Comparison of ENCODE assay signal across 26 cellular contexts in genomic region chr1:182092336-182092735, GRCh38. TPM values are rescaled to one million over a fixed set of nuclear protein-coding genes. Genes with fewer than 3 reads are reported as not detected.
A peak's percentile ranks its signal among the peaks of the same experiment; 100 is the strongest.
DNase-seq lines count a peak whose midpoint lies in the region; ATAC-seq and TF ChIP-seq lines count a peak whose summit lies in the region.
"Had no signal": no experiment of that assay in that cellular context is flagged by ENCODE, and none has a peak within 500 bp of the region (broad histone marks: within the 10 kb centered on the region; RNA-seq: fewer than 3 reads in every experiment).

No MANE protein-coding gene starts in this region.

- no peak overlapping the region for H3K4me3 ChIP-seq in cardiac fibroblast (replicated peaks in 1 of 2; ENCODE audit: low read depth in 2 of 2, low read length in 2 of 2)
- H3K4me3 ChIP-seq in gastroesophageal sphincter: no peak overlapping the region
- no peak overlapping the region for H3K4me3 ChIP-seq in SK-N-SH (ENCODE audit: low read depth in 2 of 2, low read length in 1 of 2)
- H3K4me3 ChIP-seq: GM23338, HAP-1, MG63, SJSA1 had no signal

- no peak for TF ChIP-seq CTCF in cardiac fibroblast (IDR thresholded peaks at IDR 0.05; ENCODE audit: low read depth, low read length)
- TF ChIP-seq CTCF in gastroesophageal sphincter (IDR thresholded peaks at IDR 0.05): no peak
- TF ChIP-seq CTCF in SK-N-SH (IDR thresholded peaks at IDR 0.05): no peak
- no peak for TF ChIP-seq CTCF in activated CD8-positive, alpha-beta T cell treated with anti-CD3 and anti-CD28 coated beads for 36 hours (IDR thresholded peaks at IDR 0.05)

- CTCF ChIA-PET in SK-N-SH (lab: Yijun Ruan, JAX): interaction anchor here (0.8 to 2.4 kb wide), 7 partner anchors 8 to 308 kb away, joined by 3 to 9 read pairs (median 6); partner anchors contain the start of gene TEDDM1
- CTCF ChIA-PET in activated CD8-positive, alpha-beta T cell treated with anti-CD3 and anti-CD28 coated beads for 36 hours (lab: Charles Lee): interaction anchor here (0.7 to 3.0 kb wide), 4 partner anchors 12 to 351 kb away, joined by 3 to 9 read pairs (median 4); no protein-coding TSS in a partner anchor

- no peak for ATAC-seq in gastroesophageal sphincter
- peak; percentile 57 for ATAC-seq in sciatic nerve
- ATAC-seq in stimulated activated naive CD8-positive, alpha-beta T cell treated with anti-CD3 and anti-CD28 coated beads, Interleukin-15, amount 100 ng/mL, for 72 hours: no peak
- no peak for ATAC-seq in activated CD8-positive, alpha-beta T cell treated with anti-CD3 and anti-CD28 coated beads for 36 hours
- ATAC-seq: GM23338 had no signal

- TF ChIP-seq RAD21 in SK-N-SH (IDR thresholded peaks at IDR 0.05; ENCODE audit: low read length): no peak

- intact Hi-C loops in sciatic nerve (cut with DNase I): no loop called here
- intact Hi-C loops in activated CD8-positive, alpha-beta T cell treated with anti-CD3 and anti-CD28 coated beads for 36 hours (cut with micrococcal nuclease): no loop called here

- H3K36me3 ChIP-seq in gastroesophageal sphincter: no peaks in the 10 kb centered on the region
- no peaks in the 10 kb centered on the region for H3K36me3 ChIP-seq in SK-N-SH (replicated peaks in 1 of 2; ENCODE audit: control insufficient read depth in 1 of 2, insufficient read depth in 2 of 2, low read length in 1 of 2)
- H3K36me3 ChIP-seq: HAP-1, MG63, SJSA1 had no signal

- WGBS in gastroesophageal sphincter (ENCODE audit: low coverage in 1 of 2), 2 donors: 33 to 42% methylated on average over 5 of the region's 5 CpGs
- 9% methylated on average over 5 of the region's 5 CpGs for WGBS in SK-N-SH (ENCODE audit: low lambda C conversion rate)

- POLR2A ChIA-PET in SK-N-SH (lab: Yijun Ruan, JAX): no interaction called here
- POLR2A ChIA-PET in activated CD8-positive, alpha-beta T cell treated with anti-CD3 and anti-CD28 coated beads for 36 hours (lab: Charles Lee): no interaction called here

- DNase-seq in NCI-H226: peak; percentile 13
- DNase-seq in cardiac fibroblast (ENCODE audit: low read depth in 2 of 2): peak; percentile 2 to 19
- DNase-seq in sciatic nerve (ENCODE audit: low spot score): no peak
- no peak for DNase-seq in stimulated activated naive CD8-positive, alpha-beta T cell treated with anti-CD3 and anti-CD28 coated beads, Interleukin-15, amount 100 ng/mL, for 72 hours
- DNase-seq in SK-N-SH: no peak
- DNase-seq in activated T-cell treated with anti-CD3 and anti-CD28 coated beads, Interleukin-2, amount 50 U/mL, for 24 hours: no peak
- no peak for DNase-seq in activated CD8-positive, alpha-beta T cell treated with anti-CD3 and anti-CD28 coated beads for 36 hours
- DNase-seq: DMS153, DND-41, HFFc6, KBM-7, MG63, NCI-H1417, NCI-H1694, NCI-H2029 treated with DMSO at 0.1 percent for 48 hours, NCI-H526 treated with DMSO at 0.1 percent for 48 hours, Right ventricle myocardium superior, RPMI8226 had no signal

- H3K4me1 ChIP-seq in gastroesophageal sphincter (peaks cover 0 to 5% (median 0%) of the 10 kb centered on the region in 3 donors), SK-N-SH (ENCODE audit: control insufficient read depth in 1 of 2, insufficient read depth in 2 of 2, low read depth in 1 of 2, low read length in 1 of 2) (no peaks in the 10 kb centered on the region)
- H3K4me1 ChIP-seq: HAP-1, SJSA1 had no signal

- no peaks in the 10 kb centered on the region for H3F3A ChIP-seq in SK-N-SH (replicated peaks; ENCODE audit: insufficient read depth)

- H3K4me1 Mint-ChIP-seq in stimulated activated naive CD8-positive, alpha-beta T cell treated with anti-CD3 and anti-CD28 coated beads, Interleukin-15, amount 100 ng/mL, for 72 hours: peaks cover 8% of the 10 kb centered on the region
- peaks cover 15% of the 10 kb centered on the region for H3K4me1 Mint-ChIP-seq in activated T-cell treated with anti-CD3 and anti-CD28 coated beads, Interleukin-2, amount 50 U/mL, for 24 hours (ENCODE audit: low read depth)
- H3K4me1 Mint-ChIP-seq in activated CD8-positive, alpha-beta T cell treated with anti-CD3 and anti-CD28 coated beads for 36 hours (ENCODE audit: low read depth): peaks cover 10% of the 10 kb centered on the region

- H3K36me3 Mint-ChIP-seq in activated T-cell treated with anti-CD3 and anti-CD28 coated beads, Interleukin-2, amount 50 U/mL, for 24 hours (ENCODE audit: low read depth): no peaks in the 10 kb centered on the region
- no peaks in the 10 kb centered on the region for H3K36me3 Mint-ChIP-seq in activated CD8-positive, alpha-beta T cell treated with anti-CD3 and anti-CD28 coated beads for 36 hours (ENCODE audit: low read depth)

- TF ChIP-seq POLR2A in gastroesophageal sphincter (IDR thresholded peaks at IDR 0.05): no peak

- H3K9me3 Mint-ChIP-seq in stimulated activated naive CD8-positive, alpha-beta T cell treated with anti-CD3 and anti-CD28 coated beads, Interleukin-15, amount 100 ng/mL, for 72 hours: no peaks in the 10 kb centered on the region
- no peaks in the 10 kb centered on the region for H3K9me3 Mint-ChIP-seq in activated T-cell treated with anti-CD3 and anti-CD28 coated beads, Interleukin-2, amount 50 U/mL, for 24 hours
- no peaks in the 10 kb centered on the region for H3K9me3 Mint-ChIP-seq in activated CD8-positive, alpha-beta T cell treated with anti-CD3 and anti-CD28 coated beads for 36 hours
- H3K9me3 Mint-ChIP-seq: GM23338, HFFc6 had no signal

- H4K20me1 ChIP-seq in SK-N-SH (ENCODE audit: insufficient read depth): no peaks in the 10 kb centered on the region

- H3K9me3 ChIP-seq in gastroesophageal sphincter: no peaks in the 10 kb centered on the region
- H3K9me3 ChIP-seq in SK-N-SH: no peaks in the 10 kb centered on the region
- H3K9me3 ChIP-seq: HAP-1, MG63, SJSA1 had no signal

- H2AFZ ChIP-seq in SK-N-SH (ENCODE audit: low read depth): no peak overlapping the region
- H2AFZ ChIP-seq: GM23338 had no signal

- no peaks in the 10 kb centered on the region for H3K79me2 ChIP-seq in SK-N-SH (ENCODE audit: insufficient read depth)

- TF ChIP-seq EP300 in gastroesophageal sphincter (IDR thresholded peaks at IDR 0.05) (no peak), SK-N-SH (IDR thresholded peaks at IDR 0.05; ENCODE audit: borderline replicate concordance in 1 of 2, low read depth in 1 of 2, low read length in 1 of 2) (no peak)

- no peak overlapping the region for H3K4me2 ChIP-seq in SK-N-SH
- H3K4me2 ChIP-seq: GM23338 had no signal

- H3K9ac ChIP-seq in SK-N-SH: no peak overlapping the region

- no peaks in the 10 kb centered on the region for H3K9me2 ChIP-seq in SK-N-SH

- peak overlapping the region in 1 of 2 donors; percentile 8 for H3K27ac Mint-ChIP-seq in stimulated activated naive CD8-positive, alpha-beta T cell treated with anti-CD3 and anti-CD28 coated beads, Interleukin-15, amount 100 ng/mL, for 72 hours
- no peak overlapping the region for H3K27ac Mint-ChIP-seq in activated T-cell treated with anti-CD3 and anti-CD28 coated beads, Interleukin-2, amount 50 U/mL, for 24 hours
- no peak overlapping the region for H3K27ac Mint-ChIP-seq in activated CD8-positive, alpha-beta T cell treated with anti-CD3 and anti-CD28 coated beads for 36 hours
- H3K27ac Mint-ChIP-seq: GM23338, HFFc6 had no signal

- no peak overlapping the region for H3K4me3 Mint-ChIP-seq in stimulated activated naive CD8-positive, alpha-beta T cell treated with anti-CD3 and anti-CD28 coated beads, Interleukin-15, amount 100 ng/mL, for 72 hours
- H3K4me3 Mint-ChIP-seq in activated T-cell treated with anti-CD3 and anti-CD28 coated beads, Interleukin-2, amount 50 U/mL, for 24 hours: no peak overlapping the region
- no peak overlapping the region for H3K4me3 Mint-ChIP-seq in activated CD8-positive, alpha-beta T cell treated with anti-CD3 and anti-CD28 coated beads for 36 hours
- H3K4me3 Mint-ChIP-seq: GM23338, HFFc6 had no signal

- H3K27me3 Mint-ChIP-seq in stimulated activated naive CD8-positive, alpha-beta T cell treated with anti-CD3 and anti-CD28 coated beads, Interleukin-15, amount 100 ng/mL, for 72 hours: no peaks in the 10 kb centered on the region
- peaks cover 5% of the 10 kb centered on the region for H3K27me3 Mint-ChIP-seq in activated T-cell treated with anti-CD3 and anti-CD28 coated beads, Interleukin-2, amount 50 U/mL, for 24 hours
- H3K27me3 Mint-ChIP-seq in activated CD8-positive, alpha-beta T cell treated with anti-CD3 and anti-CD28 coated beads for 36 hours: peaks cover 2% of the 10 kb centered on the region

- H3K27me3 ChIP-seq in gastroesophageal sphincter (no peaks in the 10 kb centered on the region), SK-N-SH (ENCODE audit: insufficient read depth) (no peaks in the 10 kb centered on the region)
- H3K27me3 ChIP-seq: MG63, SJSA1 had no signal

- H3K27ac ChIP-seq in gastroesophageal sphincter (peak overlapping the region in 3 of 4 donors; percentile 49 to 73 (median 69)), SK-N-SH (ENCODE audit: low read depth in 2 of 2, low read length in 1 of 2) (no peak overlapping the region)
- H3K27ac ChIP-seq: SJSA1 had no signal

TF ChIP-seq in SK-N-SH, 30 proteins besides CTCF, POLR2A, EP300 and RAD21 (continues in another document):
- TF ChIP-seq SMC3 (IDR thresholded peaks at IDR 0.05; ENCODE audit: low read depth, low read length) (no peak), TCF12 (IDR thresholded peaks at IDR 0.05) (no peak), YY1 (IDR thresholded peaks at IDR 0.05; ENCODE audit: low read depth) (no peak), FOXM1 (IDR thresholded peaks at IDR 0.05; ENCODE audit: low read depth) (no peak), SIN3A (IDR thresholded peaks at IDR 0.05; ENCODE audit: borderline replicate concordance, low read depth, low read length) (no peak), TEAD4 (IDR thresholded peaks at IDR 0.05; ENCODE audit: borderline replicate concordance, insufficient read depth) (no peak), MXI1 (IDR thresholded peaks at IDR 0.05; ENCODE audit: low read depth, low read length) (no peak), GATA2 (CRISPR knock-in tag; IDR thresholded peaks at IDR 0.05) (no peak), FOXJ3 (CRISPR knock-in tag; IDR thresholded peaks at IDR 0.05) (no peak), JUND (IDR thresholded peaks at IDR 0.05) (no peak), POLR2AphosphoS5 (IDR thresholded peaks at IDR 0.05; ENCODE audit: low read depth, low read length) (no peak)

RNA-seq across cellular contexts. Expression of gene ZNF648, which starts 30.8 kb away (rescaled TPM):
- total RNA-seq in gastroesophageal sphincter: not detected
- total RNA-seq in sciatic nerve: 0.53 TPM
- not detected in 2 replicates for polyA plus RNA-seq in SK-N-SH (2012; rRNA removed)
- not detected in 2 replicates for polyA plus RNA-seq in SK-N-SH (2012; cell fraction: cytosol; rRNA removed)
- polyA plus RNA-seq in SK-N-SH (2012; cell fraction: nucleus; rRNA removed): 0.01 TPM in 1 of 2 replicates, not detected in the other
- total RNA-seq in activated CD8-positive, alpha-beta T cell treated with anti-CD3 and anti-CD28 coated beads for 36 hours: not detected
- total RNA-seq: A172, HFFc6, LHCN-M2, NCI-H460, Right ventricle myocardium superior, SJSA1 had no signal
- polyA plus RNA-seq: BJ had no signal

Comparison
In these comparisons a context has a peak if more than half of its experiments do, and no peak if none do; other contexts are left out.
1. DNase-seq: peak in NCI-H226 (single experiment) and cardiac fibroblast (2 of 2); none in sciatic nerve (single experiment), stimulated activated naive CD8-positive, alpha-beta T cell treated with anti-CD3 and anti-CD28 coated beads, Interleukin-15, amount 100 ng/mL, for 72 hours (0 of 2), SK-N-SH (single experiment), activated T-cell treated with anti-CD3 and anti-CD28 coated beads, Interleukin-2, amount 50 U/mL, for 24 hours (single experiment) and activated CD8-positive, alpha-beta T cell treated with anti-CD3 and anti-CD28 coated beads for 36 hours (single experiment).
2. H3K27ac ChIP-seq: peak in gastroesophageal sphincter (3 of 4); none in SK-N-SH (0 of 2).